22 cellular contexts compared by ENCODE assay signal in genomic region chr18:50696436-50696835, GRCh38.
DNase-seq lines count a peak whose midpoint lies in the region; ATAC-seq, FAIRE-seq and TF ChIP-seq lines count a peak whose summit lies in the region.
"Had no signal": no experiment of that assay in that cellular context is flagged by ENCODE, and none has a peak within 500 bp of the region (broad histone marks: within the 10 kb centered on the region; RNA-seq: fewer than 3 reads in every experiment).

No MANE protein-coding gene starts in this region.

- no peaks in the 10 kb centered on the region for H3K9me3 Mint-ChIP-seq in stimulated activated naive CD8-positive, alpha-beta T cell treated with anti-CD3 and anti-CD28 coated beads, Interleukin-15, amount 100 ng/mL, for 72 hours
- H3K9me3 Mint-ChIP-seq: activated naive CD4-positive, alpha-beta T cell treated with anti-CD3 and anti-CD28 coated beads for 36 hours; memory B cell; naive thymus-derived CD4-positive, alpha-beta T cell had no signal

- H3K4me1 Mint-ChIP-seq in stimulated activated naive CD8-positive, alpha-beta T cell treated with anti-CD3 and anti-CD28 coated beads, Interleukin-15, amount 100 ng/mL, for 72 hours, result no peaks in the 10 kb centered on the region
- H3K4me1 Mint-ChIP-seq: naive thymus-derived CD4-positive, alpha-beta T cell had no signal

- intact Hi-C loops in lower leg skin (cut with DNase I; ENCODE audit: low total_unique reads), result no loop called here

- TF ChIP-seq POLR2A in gastroesophageal sphincter (IDR thresholded peaks at IDR 0.05) (no peak), lower leg skin (IDR thresholded peaks at IDR 0.05) (no peak)

- DNase-seq in GM18507 (ENCODE audit: extremely low spot score, insufficient read length, low read depth) (no peak), NCI-H1417 (lab: John Stamatoyannopoulos, UW) (peak in 2 of 3 experiments; percentile 90 to 95), neuronal stem cell (ENCODE audit: low spot score) (no peak), lower leg skin (ENCODE audit: low spot score in 2 of 2) (no peak)
- DNase-seq in stimulated activated naive CD8-positive, alpha-beta T cell treated with anti-CD3 and anti-CD28 coated beads, Interleukin-15, amount 100 ng/mL, for 72 hours, result no peak
- DNase-seq: activated CD4-positive, alpha-beta T cell treated with anti-CD3 and anti-CD28 coated beads for 48 hours; activated naive CD4-positive, alpha-beta T cell treated with anti-CD3 and anti-CD28 coated beads for 36 hours; naive thymus-derived CD4-positive, alpha-beta T cell; NCI-H2029; NCI-H526; SK-N-SH; testis had no signal

- FAIRE-seq in GM18507 (lab: Jason Lieb, UNC), result peak; percentile 59
- FAIRE-seq: HTR-8/SVneo, keratinocyte, RCC 7860 had no signal

- no peak overlapping the region for H3K4me3 Mint-ChIP-seq in stimulated activated naive CD8-positive, alpha-beta T cell treated with anti-CD3 and anti-CD28 coated beads, Interleukin-15, amount 100 ng/mL, for 72 hours
- H3K4me3 Mint-ChIP-seq: activated naive CD4-positive, alpha-beta T cell treated with anti-CD3 and anti-CD28 coated beads for 36 hours; memory B cell; naive thymus-derived CD4-positive, alpha-beta T cell had no signal

- H4K91ac ChIP-seq in neuronal stem cell (ENCODE audit: low read depth, low read length, poor library complexity), result no peak overlapping the region

- TF ChIP-seq CTCF in gastroesophageal sphincter (IDR thresholded peaks at IDR 0.05) (no peak), lower leg skin (IDR thresholded peaks at IDR 0.05) (no peak)

- H2AFZ ChIP-seq in neuronal stem cell (ENCODE audit: low read length), result no peak overlapping the region
- H2AFZ ChIP-seq: hepatocyte had no signal

- no peak overlapping the region for H3K14ac ChIP-seq in neuronal stem cell (ENCODE audit: low read length)

- no peak overlapping the region for H3K4ac ChIP-seq in neuronal stem cell (ENCODE audit: low read length)

- H3K27me3 Mint-ChIP-seq in stimulated activated naive CD8-positive, alpha-beta T cell treated with anti-CD3 and anti-CD28 coated beads, Interleukin-15, amount 100 ng/mL, for 72 hours, result no peaks in the 10 kb centered on the region

- H2BK120ac ChIP-seq in neuronal stem cell (ENCODE audit: low read depth, low read length), result no peak overlapping the region

- no peaks in the 10 kb centered on the region for H3K27me3 ChIP-seq in neuronal stem cell (ENCODE audit: control insufficient read depth in 3 of 3, insufficient read depth in 3 of 3, low read depth in 1 of 3, low read length in 3 of 3)
- H3K27me3 ChIP-seq in gastroesophageal sphincter, result no peaks in the 10 kb centered on the region
- H3K27me3 ChIP-seq: ascending aorta, hepatocyte, testis had no signal

- H4K8ac ChIP-seq in neuronal stem cell (ENCODE audit: low read depth, low read length), result no peak overlapping the region

- no peak for TF ChIP-seq EP300 in gastroesophageal sphincter (IDR thresholded peaks at IDR 0.05)

- H2AK5ac ChIP-seq in neuronal stem cell (ENCODE audit: low read depth, low read length), result no peak overlapping the region

- H2BK12ac ChIP-seq in neuronal stem cell (ENCODE audit: low read length), result no peak overlapping the region

- no peak overlapping the region for H3K27ac Mint-ChIP-seq in stimulated activated naive CD8-positive, alpha-beta T cell treated with anti-CD3 and anti-CD28 coated beads, Interleukin-15, amount 100 ng/mL, for 72 hours
- H3K27ac Mint-ChIP-seq: activated naive CD4-positive, alpha-beta T cell treated with anti-CD3 and anti-CD28 coated beads for 36 hours; memory B cell; naive thymus-derived CD4-positive, alpha-beta T cell had no signal

- H3K4me2 ChIP-seq in neuronal stem cell (ENCODE audit: insufficient read depth, low read length, poor library complexity, severe bottlenecking), result no peak overlapping the region
- H3K4me2 ChIP-seq: hepatocyte, SK-N-SH, smooth muscle cell had no signal

- H3K79me1 ChIP-seq in neuronal stem cell (ENCODE audit: low read depth, low read length), result no peaks in the 10 kb centered on the region

- H3K23ac ChIP-seq in neuronal stem cell (ENCODE audit: low read depth, low read length, poor library complexity), result no peak overlapping the region

- H3K27ac ChIP-seq in neuronal stem cell (replicated peaks; ENCODE audit: low read length), result no peak overlapping the region
- no peak overlapping the region for H3K27ac ChIP-seq in gastroesophageal sphincter
- H3K27ac ChIP-seq: ascending aorta, hepatocyte, prostate gland, testis had no signal

- H3K18ac ChIP-seq in neuronal stem cell (ENCODE audit: low read length), result peak overlapping the region; percentile 31

- H2BK15ac ChIP-seq in neuronal stem cell (ENCODE audit: low read length), result no peak overlapping the region

- no peaks in the 10 kb centered on the region for H3K36me3 ChIP-seq in neuronal stem cell (replicated peaks in 1 of 2; ENCODE audit: control insufficient read depth in 2 of 2, insufficient read depth in 2 of 2, low read length in 2 of 2)
- H3K36me3 ChIP-seq in gastroesophageal sphincter, result no peaks in the 10 kb centered on the region
- H3K36me3 ChIP-seq: ascending aorta, prostate gland had no signal

- no peak overlapping the region for H3K9ac ChIP-seq in neuronal stem cell (ENCODE audit: low read depth, low read length, poor library complexity)
- H3K9ac ChIP-seq: SK-N-SH had no signal

- H3K9me3 ChIP-seq in neuronal stem cell (replicated peaks in 1 of 2; ENCODE audit: control insufficient read depth in 2 of 2, insufficient read depth in 1 of 2, low read depth in 1 of 2, low read length in 2 of 2) (no peaks in the 10 kb centered on the region), gastroesophageal sphincter (no peaks in the 10 kb centered on the region)
- H3K9me3 ChIP-seq: ascending aorta, prostate gland, SK-N-SH, testis had no signal

- no peak overlapping the region for H2BK5ac ChIP-seq in neuronal stem cell (ENCODE audit: low read length)

- peaks cover 0 to 6% of the 10 kb centered on the region in 2 donors for H3K4me1 ChIP-seq in neuronal stem cell (ENCODE audit: control insufficient read depth in 2 of 2, insufficient read depth in 1 of 2, low read depth in 1 of 2, low read length in 2 of 2)
- H3K4me1 ChIP-seq in gastroesophageal sphincter, result no peaks in the 10 kb centered on the region
- H3K4me1 ChIP-seq: ascending aorta, prostate gland, testis had no signal

- H3K4me3 ChIP-seq in neuronal stem cell (ENCODE audit: low read length in 2 of 2) (no peak overlapping the region), gastroesophageal sphincter (no peak overlapping the region), lower leg skin (ENCODE audit: low read depth, poor library complexity, severe bottlenecking) (no peak overlapping the region)
- H3K4me3 ChIP-seq: ascending aorta, hepatocyte, prostate gland, smooth muscle cell, testis had no signal

- WGBS in neuronal stem cell (ENCODE audit: extremely low coverage in 2 of 2, insufficient read length in 2 of 2, insufficient replicate concordance in 1 of 2), 2 donors, result no CpG with 5 or more reads among the region's 7 CpGs
- 50 to 81% methylated on average over 3 to 5 of the region's 7 CpGs for WGBS in gastroesophageal sphincter (ENCODE audit: low coverage in 1 of 2), 2 donors
- WGBS in lower leg skin, 2 donors, result 62 to 73% methylated on average over 7 of the region's 7 CpGs

- ATAC-seq in GM21529 (IDR thresholded peaks at IDR 0.05; ENCODE audit: unreplicated experiment), result peak; percentile 34
- no peak for ATAC-seq in gastroesophageal sphincter
- ATAC-seq in stimulated activated naive CD8-positive, alpha-beta T cell treated with anti-CD3 and anti-CD28 coated beads, Interleukin-15, amount 100 ng/mL, for 72 hours, result no peak
- ATAC-seq: naive thymus-derived CD4-positive, alpha-beta T cell had no signal

Comparison
In these comparisons a context has a peak if more than half of its experiments do, and no peak if none do; other contexts are left out.
1. DNase-seq: peak in NCI-H1417 (2 of 3); none in GM18507 (single experiment), neuronal stem cell (single experiment), stimulated activated naive CD8-positive, alpha-beta T cell treated with anti-CD3 and anti-CD28 coated beads, Interleukin-15, amount 100 ng/mL, for 72 hours (0 of 2) and lower leg skin (0 of 2).